ENCODE assay signal across 28 cellular contexts in genomic region chr6:78427386-78427785, GRCh38.
"Had no signal": no experiment of that assay in that cellular context is flagged by ENCODE, and none has a peak within 500 bp of the region (broad histone marks: within the 10 kb centered on the region; RNA-seq: fewer than 3 reads in every experiment).

No MANE protein-coding gene starts in this region.

- H3K4me3 ChIP-seq: colonic mucosa, esophagus squamous epithelium, gastrocnemius medialis, heart right ventricle, left lung, lower lobe of right lung, mucosa of descending colon had no signal

- FAIRE-seq: endometrium, islet of Langerhans, keratinocyte had no signal

- H3K4me3 Mint-ChIP-seq: dendritic cell treated with granulocyte-macrophage colony-stimulating factor and Interleukin-4, amounts not matched to agents 40 ng/mL and 50 ng/mL, for 4 days; effector memory CD8-positive, alpha-beta T cell; endodermal cell; mesothelial cell of epicardium; naive B cell had no signal

- H3K9me3 ChIP-seq: colonic mucosa, esophagus squamous epithelium, gastrocnemius medialis, lower lobe of right lung, mucosa of descending colon had no signal

- H3K27me3 Mint-ChIP-seq: dendritic cell treated with granulocyte-macrophage colony-stimulating factor and Interleukin-4, amounts not matched to agents 40 ng/mL and 50 ng/mL, for 4 days; effector memory CD8-positive, alpha-beta T cell; naive B cell had no signal

- H3K4me1 Mint-ChIP-seq: mesothelial cell of epicardium, naive B cell had no signal

- H3K27me3 ChIP-seq: colonic mucosa, esophagus squamous epithelium, gastrocnemius medialis, heart right ventricle, left lung had no signal

- DNase-seq: colonic mucosa; cortex of kidney; effector CD8-positive, alpha-beta T cell; effector memory CD8-positive, alpha-beta T cell; endodermal cell; erythroblast; esophagus squamous epithelium; foreskin fibroblast; foreskin melanocyte; gastrocnemius medialis; glutamatergic neuron; head of caudate nucleus; heart right ventricle; hippocampal formation; left cardiac atrium; left ventricle myocardium superior; lower lobe of right lung; mesenchymal stem cell; mucosa of descending colon; naive B cell had no signal

- H3K36me3 Mint-ChIP-seq: mesothelial cell of epicardium, naive B cell had no signal

- H3K4me1 ChIP-seq: colonic mucosa, esophagus squamous epithelium, gastrocnemius medialis, heart right ventricle, left lung, lower lobe of right lung had no signal

- H3K27ac ChIP-seq: colonic mucosa, epithelial cell of prostate, esophagus squamous epithelium, gastrocnemius medialis, heart right ventricle, left lung, lower lobe of right lung had no signal

- H3K36me3 ChIP-seq: colonic mucosa, esophagus squamous epithelium, gastrocnemius medialis, heart right ventricle, left lung, lower lobe of right lung had no signal

- ATAC-seq: effector memory CD8-positive, alpha-beta T cell; esophagus mucosa; gastrocnemius medialis; heart right ventricle; left cardiac atrium; left lung; left ventricle myocardium superior; lower lobe of right lung; mucosa of descending colon had no signal

- H3K27ac Mint-ChIP-seq: dendritic cell treated with granulocyte-macrophage colony-stimulating factor and Interleukin-4, amounts not matched to agents 40 ng/mL and 50 ng/mL, for 4 days; effector memory CD8-positive, alpha-beta T cell; endodermal cell; mesothelial cell of epicardium; naive B cell had no signal
